Comparison of ENCODE assay signal across 25 cellular contexts in the genomic region with DNA sequence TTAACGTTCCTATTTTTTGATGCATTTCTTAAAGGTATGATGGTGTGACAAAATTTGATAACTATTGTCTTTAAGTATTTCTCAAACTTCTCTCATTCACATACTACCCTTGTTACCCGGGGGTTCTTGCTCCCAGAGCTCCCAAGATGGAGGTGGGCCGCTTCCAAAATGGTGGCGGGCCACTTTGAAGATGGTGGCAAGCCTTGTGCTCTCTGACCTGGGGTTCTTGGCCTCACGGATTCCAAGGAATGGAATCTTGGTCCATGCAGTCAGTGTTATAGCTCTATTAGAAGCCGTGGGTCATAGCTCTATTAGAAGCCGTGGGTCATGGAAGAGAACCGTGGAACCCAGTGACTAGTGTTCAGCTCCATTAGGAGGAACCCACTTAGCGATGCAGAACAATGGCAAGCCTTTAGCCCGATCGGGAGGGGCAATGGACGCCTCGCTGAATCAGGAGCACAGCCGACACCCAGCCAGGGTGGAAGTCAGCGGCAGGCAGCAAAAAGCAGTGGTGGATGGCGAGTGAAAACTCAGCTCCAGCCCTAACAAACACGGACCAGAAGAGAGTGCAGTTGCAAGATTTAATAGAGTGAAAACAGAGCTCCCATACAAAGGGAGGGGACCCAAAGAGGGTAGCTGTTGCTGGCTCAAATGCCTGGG.
"Had no signal": no experiment of that assay in that cellular context is flagged by ENCODE, and none has a peak within 500 bp of the region (broad histone marks: within the 10 kb centered on the region; RNA-seq: fewer than 3 reads in every experiment).

No MANE protein-coding gene starts in this region.

- H3K4me1 Mint-ChIP-seq: activated naive CD4-positive, alpha-beta T cell treated with anti-CD3 and anti-CD28 coated beads, Interleukin-2, amount 50 U/mL, for 24 hours; stimulated activated effector memory CD8-positive, alpha-beta T cell treated with anti-CD3 and anti-CD28 coated beads, Interleukin-12 subunit alpha, Interleukin-12 subunit beta, amount 100 ng/mL, for 72 hours; stimulated activated naive CD8-positive, alpha-beta T cell treated with anti-CD3 and anti-CD28 coated beads, Interleukin-15, amount 100 ng/mL, for 72 hours had no signal

- H3K27me3 ChIP-seq: body of pancreas, cardiac muscle cell, heart right ventricle, testis had no signal

- FAIRE-seq: endometrium, small intestine, TTC549 had no signal

- H3K9me3 ChIP-seq: body of pancreas, heart right ventricle, testis had no signal

- DNase-seq: activated gamma-delta T cell treated with Interleukin-2 at 50 U/mL for 16 hours; activated T-cell treated with anti-CD3 and anti-CD28 coated beads, Interleukin-2, amount 50 U/mL, for 1 hour; anterior cingulate cortex; body of pancreas; effector CD4-positive, alpha-beta T cell; erythroblast; foreskin fibroblast; heart right ventricle; left ventricle myocardium superior; occipital lobe; posterior cingulate gyrus; small intestine; stimulated activated CD4-positive, alpha-beta T cell treated with anti-CD3 and anti-CD28 coated beads, Interleukin-2, amount 100 ng/mL, for 24 hours; stimulated activated naive CD8-positive, alpha-beta T cell treated with anti-CD3 and anti-CD28 coated beads, Interleukin-15, amount 100 ng/mL, for 72 hours; T-helper 1 cell; testis had no signal

- H3K9me3 Mint-ChIP-seq: activated naive CD4-positive, alpha-beta T cell treated with anti-CD3 and anti-CD28 coated beads, Interleukin-2, amount 50 U/mL, for 24 hours; dendritic cell treated with granulocyte-macrophage colony-stimulating factor and Interleukin-4, amounts not matched to agents 40 ng/mL and 50 ng/mL, for 4 days; stimulated activated naive CD8-positive, alpha-beta T cell treated with anti-CD3 and anti-CD28 coated beads, Interleukin-15, amount 100 ng/mL, for 72 hours; type B pancreatic cell had no signal

- H3K4me3 ChIP-seq: body of pancreas, cardiac muscle cell, heart right ventricle, testis had no signal

- H3K36me3 ChIP-seq: cardiac muscle cell, heart right ventricle had no signal

- H3K36me3 Mint-ChIP-seq: activated naive CD4-positive, alpha-beta T cell treated with anti-CD3 and anti-CD28 coated beads, Interleukin-2, amount 50 U/mL, for 24 hours; natural killer cell treated with Interleukin-12 subunit alpha and Interleukin-12 subunit beta and Interleukin-15 and Interleukin-18, amount 100 ng/mL, for 72 hours; stimulated activated effector memory CD8-positive, alpha-beta T cell treated with anti-CD3 and anti-CD28 coated beads, Interleukin-12 subunit alpha, Interleukin-12 subunit beta, amount 100 ng/mL, for 72 hours; type B pancreatic cell had no signal

- ATAC-seq: body of pancreas; heart right ventricle; left ventricle myocardium superior; natural killer cell treated with Interleukin-12 subunit alpha and Interleukin-12 subunit beta and Interleukin-15 and Interleukin-18, amount 100 ng/mL, for 72 hours; sciatic nerve; stimulated activated effector memory CD8-positive, alpha-beta T cell treated with anti-CD3 and anti-CD28 coated beads, Interleukin-12 subunit alpha, Interleukin-12 subunit beta, amount 100 ng/mL, for 72 hours; stimulated activated naive CD8-positive, alpha-beta T cell treated with anti-CD3 and anti-CD28 coated beads, Interleukin-15, amount 100 ng/mL, for 72 hours had no signal

- H3K4me3 Mint-ChIP-seq: activated naive CD4-positive, alpha-beta T cell treated with anti-CD3 and anti-CD28 coated beads, Interleukin-2, amount 50 U/mL, for 24 hours; dendritic cell treated with granulocyte-macrophage colony-stimulating factor and Interleukin-4, amounts not matched to agents 40 ng/mL and 50 ng/mL, for 4 days; natural killer cell treated with Interleukin-12 subunit alpha and Interleukin-12 subunit beta and Interleukin-15 and Interleukin-18, amount 100 ng/mL, for 72 hours; stimulated activated effector memory CD8-positive, alpha-beta T cell treated with anti-CD3 and anti-CD28 coated beads, Interleukin-12 subunit alpha, Interleukin-12 subunit beta, amount 100 ng/mL, for 72 hours; stimulated activated naive CD8-positive, alpha-beta T cell treated with anti-CD3 and anti-CD28 coated beads, Interleukin-15, amount 100 ng/mL, for 72 hours; type B pancreatic cell had no signal

- H3K27me3 Mint-ChIP-seq: activated naive CD4-positive, alpha-beta T cell treated with anti-CD3 and anti-CD28 coated beads, Interleukin-2, amount 50 U/mL, for 24 hours; dendritic cell treated with granulocyte-macrophage colony-stimulating factor and Interleukin-4, amounts not matched to agents 40 ng/mL and 50 ng/mL, for 4 days; natural killer cell treated with Interleukin-12 subunit alpha and Interleukin-12 subunit beta and Interleukin-15 and Interleukin-18, amount 100 ng/mL, for 72 hours; stimulated activated naive CD8-positive, alpha-beta T cell treated with anti-CD3 and anti-CD28 coated beads, Interleukin-15, amount 100 ng/mL, for 72 hours; type B pancreatic cell had no signal

- H3K4me1 ChIP-seq: body of pancreas, testis had no signal

- H3K27ac Mint-ChIP-seq: activated naive CD4-positive, alpha-beta T cell treated with anti-CD3 and anti-CD28 coated beads, Interleukin-2, amount 50 U/mL, for 24 hours; dendritic cell treated with granulocyte-macrophage colony-stimulating factor and Interleukin-4, amounts not matched to agents 40 ng/mL and 50 ng/mL, for 4 days; natural killer cell treated with Interleukin-12 subunit alpha and Interleukin-12 subunit beta and Interleukin-15 and Interleukin-18, amount 100 ng/mL, for 72 hours; stimulated activated effector memory CD8-positive, alpha-beta T cell treated with anti-CD3 and anti-CD28 coated beads, Interleukin-12 subunit alpha, Interleukin-12 subunit beta, amount 100 ng/mL, for 72 hours; type B pancreatic cell had no signal

- H3K27ac ChIP-seq: body of pancreas, cardiac muscle cell, heart right ventricle, testis had no signal
